1 cellular context compared by ENCODE assay signal in the genomic region with DNA sequence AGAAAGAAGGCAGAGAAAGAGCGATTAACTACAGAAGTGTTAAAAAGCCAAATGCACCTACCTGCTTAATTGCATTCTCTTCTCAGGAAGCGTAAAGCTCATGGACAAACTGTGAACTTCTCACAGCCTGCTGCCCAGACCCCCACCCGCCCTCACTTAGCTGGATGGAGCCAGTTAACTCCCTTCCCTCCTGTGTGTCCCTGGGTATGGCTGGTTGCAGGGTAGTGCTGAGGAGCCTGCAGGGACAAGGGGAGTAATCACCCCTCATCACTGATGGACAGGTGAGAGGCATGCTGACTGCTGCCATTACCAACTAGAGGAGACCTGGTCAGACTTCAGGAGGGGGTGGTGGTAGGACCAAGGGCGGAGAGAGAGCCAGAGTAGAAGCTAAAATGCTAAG.
TF ChIP-seq lines count a peak whose summit lies in the region.

No MANE protein-coding gene starts in this region.

TF ChIP-seq in IMR-90, 13 proteins besides CTCF, POLR2A, EP300 and RAD21 (continued from another document):
- TF ChIP-seq BHLHE40 (IDR thresholded peaks at IDR 0.05; ENCODE audit: low read depth, low read length) (no peak), FOS (IDR thresholded peaks at IDR 0.05; ENCODE audit: low read depth, low read length) (no peak), MAZ (IDR thresholded peaks at IDR 0.05; ENCODE audit: borderline replicate concordance, low read depth, low read length) (no peak), RFX5 (IDR thresholded peaks at IDR 0.05; ENCODE audit: low read depth, low read length) (no peak), CEBPB (IDR thresholded peaks at IDR 0.05; ENCODE audit: low read depth, low read length) (no peak), CHD1 (IDR thresholded peaks at IDR 0.05; ENCODE audit: low read depth, low read length) (no peak), MXI1 (IDR thresholded peaks at IDR 0.05; ENCODE audit: borderline replicate concordance, low read depth, low read length) (no peak)
- TF ChIP-seq, protein P1, sequence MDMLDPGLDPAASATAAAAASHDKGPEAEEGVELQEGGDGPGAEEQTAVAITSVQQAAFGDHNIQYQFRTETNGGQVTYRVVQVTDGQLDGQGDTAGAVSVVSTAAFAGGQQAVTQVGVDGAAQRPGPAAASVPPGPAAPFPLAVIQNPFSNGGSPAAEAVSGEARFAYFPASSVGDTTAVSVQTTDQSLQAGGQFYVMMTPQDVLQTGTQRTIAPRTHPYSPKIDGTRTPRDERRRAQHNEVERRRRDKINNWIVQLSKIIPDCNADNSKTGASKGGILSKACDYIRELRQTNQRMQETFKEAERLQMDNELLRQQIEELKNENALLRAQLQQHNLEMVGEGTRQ (IDR thresholded peaks at IDR 0.05; ENCODE audit: low read depth, low read length): no peak
- TF ChIP-seq, protein P2, sequence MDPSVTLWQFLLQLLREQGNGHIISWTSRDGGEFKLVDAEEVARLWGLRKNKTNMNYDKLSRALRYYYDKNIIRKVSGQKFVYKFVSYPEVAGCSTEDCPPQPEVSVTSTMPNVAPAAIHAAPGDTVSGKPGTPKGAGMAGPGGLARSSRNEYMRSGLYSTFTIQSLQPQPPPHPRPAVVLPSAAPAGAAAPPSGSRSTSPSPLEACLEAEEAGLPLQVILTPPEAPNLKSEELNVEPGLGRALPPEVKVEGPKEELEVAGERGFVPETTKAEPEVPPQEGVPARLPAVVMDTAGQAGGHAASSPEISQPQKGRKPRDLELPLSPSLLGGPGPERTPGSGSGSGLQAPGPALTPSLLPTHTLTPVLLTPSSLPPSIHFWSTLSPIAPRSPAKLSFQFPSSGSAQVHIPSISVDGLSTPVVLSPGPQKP (IDR thresholded peaks at IDR 0.05; ENCODE audit: borderline replicate concordance, low read depth, low read length): no peak
